In the genomic region with DNA sequence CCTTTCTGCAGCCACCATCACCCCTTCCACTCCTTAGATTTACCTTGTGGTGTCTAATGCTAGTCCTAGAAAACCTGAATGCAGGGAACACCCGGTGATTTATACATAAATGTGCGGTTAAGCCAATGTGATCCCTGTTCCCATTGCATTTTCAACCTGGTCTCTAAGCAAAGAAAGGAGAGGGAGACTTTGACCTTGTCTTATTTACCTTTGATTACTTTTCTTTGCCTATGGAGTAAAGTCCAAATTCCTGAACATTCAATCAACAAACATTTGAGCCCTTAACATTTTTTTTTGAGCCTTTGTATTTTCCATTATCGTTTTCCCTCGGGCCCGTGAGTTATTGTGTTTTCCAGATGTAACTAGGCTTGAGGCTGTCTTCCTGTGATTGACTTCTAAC, we compare ENCODE assay signal across 1 cellular context.
TF ChIP-seq lines count a peak whose summit lies in the region.

No MANE protein-coding gene starts in this region.

TF ChIP-seq in liver, 16 proteins besides CTCF, POLR2A, EP300 and RAD21 (continued from another document):
- TF ChIP-seq, protein P1, sequence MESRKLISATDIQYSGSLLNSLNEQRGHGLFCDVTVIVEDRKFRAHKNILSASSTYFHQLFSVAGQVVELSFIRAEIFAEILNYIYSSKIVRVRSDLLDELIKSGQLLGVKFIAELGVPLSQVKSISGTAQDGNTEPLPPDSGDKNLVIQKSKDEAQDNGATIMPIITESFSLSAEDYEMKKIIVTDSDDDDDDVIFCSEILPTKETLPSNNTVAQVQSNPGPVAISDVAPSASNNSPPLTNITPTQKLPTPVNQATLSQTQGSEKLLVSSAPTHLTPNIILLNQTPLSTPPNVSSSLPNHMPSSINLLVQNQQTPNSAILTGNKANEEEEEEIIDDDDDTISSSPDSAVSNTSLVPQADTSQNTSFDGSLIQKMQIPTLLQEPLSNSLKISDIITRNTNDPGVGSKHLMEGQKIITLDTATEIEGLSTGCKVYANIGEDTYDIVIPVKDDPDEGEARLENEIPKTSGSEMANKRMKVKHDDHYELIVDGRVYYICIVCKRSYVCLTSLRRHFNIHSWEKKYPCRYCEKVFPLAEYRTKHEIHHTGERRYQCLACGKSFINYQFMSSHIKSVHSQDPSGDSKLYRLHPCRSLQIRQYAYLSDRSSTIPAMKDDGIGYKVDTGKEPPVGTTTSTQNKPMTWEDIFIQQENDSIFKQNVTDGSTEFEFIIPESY (IDR thresholded peaks at IDR 0.05) = no peak
